Comparison of ENCODE assay signal across 18 cellular contexts in genomic region chr2:117169036-117169765, GRCh38.
DNase-seq lines count a peak whose midpoint lies in the region; ATAC-seq, FAIRE-seq and TF ChIP-seq lines count a peak whose summit lies in the region.
"Had no signal": no experiment of that assay in that cellular context is flagged by ENCODE, and none has a peak within 500 bp of the region (broad histone marks: within the 10 kb centered on the region; RNA-seq: fewer than 3 reads in every experiment).

No MANE protein-coding gene starts in this region.

- no peaks in the 10 kb centered on the region for H3K79me2 ChIP-seq in HepG2 (ENCODE audit: insufficient read depth, low read length)

- H3K56ac ChIP-seq in IMR-90 (ENCODE audit: extremely low read depth, insufficient read depth, low read length) = no peak overlapping the region

- no peak for TF ChIP-seq POLR2A in HepG2 (IDR thresholded peaks at IDR 0.05; ENCODE audit: insufficient read depth in 1 of 2, low read depth in 2 of 2, low read length in 2 of 2)
- no peak for TF ChIP-seq POLR2A in right lobe of liver (IDR thresholded peaks at IDR 0.05)
- no peak for TF ChIP-seq POLR2A in IMR-90 (IDR thresholded peaks at IDR 0.05; ENCODE audit: low read depth, low read length)
- TF ChIP-seq POLR2A in H54 (IDR thresholded peaks at IDR 0.05; ENCODE audit: low read depth, low read length) = no peak

- FAIRE-seq in HepG2 (lab: Jason Lieb, UNC) (no peak), H54 (lab: Jason Lieb, UNC) (no peak)
- FAIRE-seq: D721Med, G401.6, GM12891, GM19239 had no signal

- no peaks in the 10 kb centered on the region for H3K9me1 ChIP-seq in IMR-90 (ENCODE audit: insufficient read depth, low read length)

- no peak for TF ChIP-seq EP300 in HepG2 (IDR thresholded peaks at IDR 0.05; ENCODE audit: low read depth in 2 of 2, low read length in 2 of 2)
- no peak for TF ChIP-seq EP300 in HepG2 (CRISPR knock-in tag; IDR thresholded peaks at IDR 0.05; ENCODE audit: borderline replicate concordance)

- DNase-seq in HepG2 (ENCODE audit: low spot score) (no peak), right lobe of liver (no peak), IMR-90 (no peak), NCI-H1048 (lab: John Stamatoyannopoulos, UW) (no peak), H54 (ENCODE audit: insufficient read length, low spot score) (no peak)
- DNase-seq: Caco-2; Calu3; CD4-positive, alpha-beta T cell; CD8-positive, alpha-beta T cell; DMS79 treated with DMSO at 0.1 percent for 48 hours; GF-D8 had no signal

- no peak overlapping the region for H2BK120ac ChIP-seq in IMR-90 (ENCODE audit: low read depth, low read length)

- H3K9me3 ChIP-seq in HepG2 (ENCODE audit: low read length) = peaks cover 87% of the 10 kb centered on the region
- H3K9me3 ChIP-seq in right lobe of liver = no peaks in the 10 kb centered on the region
- peaks cover 5% of the 10 kb centered on the region for H3K9me3 ChIP-seq in IMR-90 (ENCODE audit: control insufficient read depth, insufficient read depth, low read length)

- H2AFZ ChIP-seq in HepG2 (ENCODE audit: low read length) = no peak overlapping the region
- H2AFZ ChIP-seq in IMR-90 (replicated peaks; ENCODE audit: low read length, poor library complexity) = no peak overlapping the region

- intact Hi-C loops in HepG2 (cut with micrococcal nuclease; ENCODE audit: unreplicated experiment) (no loop called here), right lobe of liver (cut with DNase I) (no loop called here), IMR-90 (cut with micrococcal nuclease) (no loop called here)

- no TSS peak for BruUV-seq in HepG2 (replicated peaks; lab: Mats Ljungman, UMichigan)
- BruUV-seq in IMR-90 (replicated peaks; lab: Mats Ljungman, UMichigan) = no TSS peak

- H3K27ac ChIP-seq in HepG2 (ENCODE audit: extremely low read length, insufficient read depth, low read length) (no peak overlapping the region), right lobe of liver (no peak overlapping the region), IMR-90 (ENCODE audit: insufficient read depth, low read length) (no peak overlapping the region)
- H3K27ac ChIP-seq: 22Rv1; BLaER1 treated with 17β-estradiol and CSF1 and Interleukin-3, amounts not matched to agents 10 nM and 100 nM; C4-2B had no signal

- H4K20me1 ChIP-seq in HepG2 (ENCODE audit: insufficient read depth, low read length) (no peaks in the 10 kb centered on the region), IMR-90 (ENCODE audit: insufficient read depth, low read length) (no peaks in the 10 kb centered on the region)
- H4K20me1 ChIP-seq: BLaER1 treated with 17β-estradiol and CSF1 and Interleukin-3, amounts not matched to agents 10 nM and 100 nM had no signal

- in situ Hi-C loops in HepG2 (cut with HindIII; ENCODE audit: extremely low pct_ligation_motif_present, low pct_unique_long_range_greater_than_20kb) (no loop called here), IMR-90 (cut with MboI; ENCODE audit: low sequenced_read_pairs) (no loop called here)

- dilution Hi-C loops in IMR-90 (cut with HindIII; ENCODE audit: low sequenced_read_pairs, unreplicated experiment) = no loop called here

- TF ChIP-seq RAD21 in HepG2 (CRISPR knock-in tag; IDR thresholded peaks at IDR 0.05) (no peak), IMR-90 (IDR thresholded peaks at IDR 0.05; ENCODE audit: low read length) (no peak)

- POLR2A ChIA-PET in HepG2 (lab: Yijun Ruan, JAX) (no interaction called here), IMR-90 (lab: Charles Lee; ENCODE audit: unreplicated experiment) (no interaction called here)

- H3K14ac ChIP-seq in IMR-90 (replicated peaks; ENCODE audit: low read depth, low read length) = no peak overlapping the region

- no peak overlapping the region for H2AK5ac ChIP-seq in IMR-90 (ENCODE audit: low read depth, low read length)

- no peak overlapping the region for H4K8ac ChIP-seq in IMR-90 (ENCODE audit: low read depth in 2 of 2, low read length in 2 of 2)

- H2BK20ac ChIP-seq in IMR-90 (ENCODE audit: low read depth, low read length) = no peak overlapping the region

- H2AK9ac ChIP-seq in IMR-90 (replicated peaks; ENCODE audit: low read depth, low read length, poor library complexity) = no peak overlapping the region

- CTCF ChIA-PET in HepG2 (lab: Yijun Ruan, JAX; ENCODE audit: low intra/inter-chr PET ratio, low total read pairs) (no interaction called here), IMR-90 (lab: Yijun Ruan, JAX) (no interaction called here)

- no peak overlapping the region for H4K5ac ChIP-seq in IMR-90 (ENCODE audit: low read depth, low read length)

- ATAC-seq in HepG2 = no peak
- ATAC-seq in right lobe of liver = no peak
- no peak for ATAC-seq in IMR-90 (ENCODE audit: low read depth)
- ATAC-seq: CD8-positive, alpha-beta T cell had no signal

- H3K9ac ChIP-seq in HepG2 (ENCODE audit: insufficient read depth, low read depth, low read length) (no peak overlapping the region), IMR-90 (ENCODE audit: low read depth, low read length) (no peak overlapping the region)
- H3K9ac ChIP-seq: BLaER1 treated with 17β-estradiol and CSF1 and Interleukin-3, amounts not matched to agents 10 nM and 100 nM had no signal

- H3K4me1 ChIP-seq in HepG2 (ENCODE audit: insufficient read depth, low read length) (no peaks in the 10 kb centered on the region), right lobe of liver (no peaks in the 10 kb centered on the region), IMR-90 (ENCODE audit: control insufficient read depth, insufficient read depth, low read length) (no peaks in the 10 kb centered on the region)
- H3K4me1 ChIP-seq: BLaER1 treated with 17β-estradiol and CSF1 and Interleukin-3, amounts not matched to agents 10 nM and 100 nM; Caco-2 had no signal

- TF ChIP-seq CTCF in HepG2 (CRISPR knock-in tag; IDR thresholded peaks at IDR 0.05) = no peak
- no peak for TF ChIP-seq CTCF in right lobe of liver (IDR thresholded peaks at IDR 0.05)
- no peak for TF ChIP-seq CTCF in IMR-90 (conservative IDR thresholded peaks at IDR 0.05; ENCODE audit: low read depth, low read length)

- no peak overlapping the region for H4K91ac ChIP-seq in IMR-90 (ENCODE audit: insufficient read depth, low read depth, low read length)

- WGBS in HepG2 (ENCODE audit: low lambda C conversion rate) = 0% methylated on average over 2 of the region's 2 CpGs
- WGBS in right lobe of liver (ENCODE audit: insufficient coverage, low coverage, low lambda C conversion rate, missing lambda C conversion rate) = 42% methylated on average over 2 of the region's 2 CpGs
- WGBS in IMR-90 (ENCODE audit: extremely low coverage in 2 of 2, insufficient read length in 1 of 2), 2 experiments = no CpG with 5 or more reads among the region's 2 CpGs

- no peak overlapping the region for H2BK15ac ChIP-seq in IMR-90 (ENCODE audit: low read depth, low read length)

- H3K4me2 ChIP-seq in HepG2 (ENCODE audit: low read depth, low read length) = no peak overlapping the region
- H3K4me2 ChIP-seq in IMR-90 (ENCODE audit: low read depth, low read length) = no peak overlapping the region
- H3K4me2 ChIP-seq: BLaER1 treated with 17β-estradiol and CSF1 and Interleukin-3, amounts not matched to agents 10 nM and 100 nM had no signal

- H3K18ac ChIP-seq in IMR-90 (ENCODE audit: low read depth, low read length) = no peak overlapping the region

- H3K4ac ChIP-seq in IMR-90 (ENCODE audit: low read depth, low read length) = no peak overlapping the region

- H3K23ac ChIP-seq in IMR-90 (ENCODE audit: low read depth, low read length) = no peak overlapping the region

- no peaks in the 10 kb centered on the region for H3K79me1 ChIP-seq in IMR-90 (ENCODE audit: low read depth in 1 of 2, low read length in 2 of 2)

- H3K4me3 ChIP-seq in HepG2 (replicated peaks in 1 of 3; ENCODE audit: insufficient read depth in 1 of 3, low read depth in 2 of 3, low read length in 3 of 3) (no peak overlapping the region), right lobe of liver (no peak overlapping the region), IMR-90 (ENCODE audit: insufficient read depth, low read depth, low read length) (no peak overlapping the region)
- H3K4me3 ChIP-seq: BLaER1 treated with 17β-estradiol and CSF1 and Interleukin-3, amounts not matched to agents 10 nM and 100 nM had no signal

- no peaks in the 10 kb centered on the region for H3K36me3 ChIP-seq in HepG2 (replicated peaks in 1 of 2; ENCODE audit: control insufficient read depth in 1 of 2, insufficient read depth in 2 of 2, low read length in 2 of 2)
- H3K36me3 ChIP-seq in right lobe of liver = no peaks in the 10 kb centered on the region
- H3K36me3 ChIP-seq in IMR-90 (ENCODE audit: control insufficient read depth, insufficient read depth, low read length) = no peaks in the 10 kb centered on the region
- H3K36me3 ChIP-seq: BLaER1 treated with 17β-estradiol and CSF1 and Interleukin-3, amounts not matched to agents 10 nM and 100 nM had no signal

- H2BK5ac ChIP-seq in IMR-90 (ENCODE audit: low read depth, low read length, poor library complexity, severe bottlenecking) = no peak overlapping the region

- H3K27me3 ChIP-seq in HepG2 (ENCODE audit: control insufficient read depth in 1 of 2, insufficient read depth in 2 of 2, low read length in 2 of 2) = no peaks in the 10 kb centered on the region
- no peaks in the 10 kb centered on the region for H3K27me3 ChIP-seq in right lobe of liver
- H3K27me3 ChIP-seq in IMR-90 (ENCODE audit: control insufficient read depth, insufficient read depth, low read length) = no peaks in the 10 kb centered on the region
- H3K27me3 ChIP-seq: BLaER1 treated with 17β-estradiol and CSF1 and Interleukin-3, amounts not matched to agents 10 nM and 100 nM had no signal

TF ChIP-seq in HepG2, 621 proteins besides CTCF, POLR2A, EP300 and RAD21:
- no peak for TF ChIP-seq CREM (IDR thresholded peaks at IDR 0.05)
- TF ChIP-seq CREM (CRISPR knock-in tag; IDR thresholded peaks at IDR 0.05) = no peak
- TF ChIP-seq MAFF (IDR thresholded peaks at IDR 0.05; ENCODE audit: low read depth, low read length) = peak; percentile 39; the same call in 1 of the 2 replicates
- TF ChIP-seq MAFK (conservative IDR thresholded peaks at IDR 0.05 in 1 of 2, IDR thresholded peaks at IDR 0.05 in 1 of 2; ENCODE audit: low read length in 2 of 2) = peak; percentile 21 to 51; a peak in 2 of 4 replicates
- peak; percentile 80; the same call in 1 of the 2 replicates for TF ChIP-seq RAD51 (IDR thresholded peaks at IDR 0.05; ENCODE audit: borderline replicate concordance)

TF ChIP-seq in IMR-90, 13 proteins besides CTCF, POLR2A, EP300 and RAD21:
- 0 out of 2 replicates have a peak, but pooled peaks have one; percentile 27 for TF ChIP-seq NFE2L2 (IDR thresholded peaks at IDR 0.05; ENCODE audit: low read depth, low read length)
- no peak for TF ChIP-seq BHLHE40 (IDR thresholded peaks at IDR 0.05; ENCODE audit: low read depth, low read length)
TF ChIP-seq in IMR-90: peak in this region for 1.
